Comparison of ENCODE assay signal across 21 cellular contexts in the genomic region with DNA sequence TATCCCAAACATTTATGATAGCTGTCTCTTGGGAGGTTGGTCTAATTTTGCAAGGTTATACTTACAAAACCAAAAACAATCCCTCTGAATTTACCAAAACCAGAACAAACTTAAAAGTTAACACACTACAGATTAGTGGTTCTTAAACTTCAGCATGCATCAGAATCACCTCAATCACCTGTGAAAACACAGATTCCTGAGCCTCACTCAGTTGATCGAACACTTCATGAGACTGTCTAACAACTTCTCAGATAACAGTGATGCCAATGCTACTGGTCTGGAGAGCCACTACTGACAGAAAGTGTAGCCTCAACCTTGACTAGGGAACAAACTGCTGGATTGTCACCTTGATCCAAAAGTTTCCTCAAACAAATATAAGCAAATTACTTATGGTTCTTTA. TPM values are rescaled to one million over a fixed set of nuclear protein-coding genes. Genes with fewer than 3 reads are reported as not detected.
DNase-seq lines count a peak whose midpoint lies in the region; ATAC-seq and TF ChIP-seq lines count a peak whose summit lies in the region.
"Had no signal": no experiment of that assay in that cellular context is flagged by ENCODE, and none has a peak within 500 bp of the region (broad histone marks: within the 10 kb centered on the region; RNA-seq: fewer than 3 reads in every experiment).

No MANE protein-coding gene starts in this region.

- H3K27ac ChIP-seq in Panc1 (ENCODE audit: low read length), result peak overlapping the region; percentile 29; the same call in 1 of the 2 replicates
- H3K27ac ChIP-seq: heart left ventricle, SJCRH30 had no signal

- H3K36me3 Mint-ChIP-seq in natural killer cell (no peaks in the 10 kb centered on the region), chondrocyte (ENCODE audit: low read depth) (peaks cover 3% of the 10 kb centered on the region)
- peaks cover 11% of the 10 kb centered on the region for H3K36me3 Mint-ChIP-seq in natural killer cell treated with Interleukin-12 subunit alpha and Interleukin-12 subunit beta and Interleukin-15 and Interleukin-18, amount 100 ng/mL, for 72 hours

- no peaks in the 10 kb centered on the region for H3K27me3 ChIP-seq in Panc1 (ENCODE audit: control insufficient read depth, insufficient read depth, low read length)
- H3K27me3 ChIP-seq: heart left ventricle, SJCRH30 had no signal

- H3K4me3 Mint-ChIP-seq in natural killer cell (no peak overlapping the region), chondrocyte (ENCODE audit: unreplicated experiment) (no peak overlapping the region)
- H3K4me3 Mint-ChIP-seq in natural killer cell treated with Interleukin-12 subunit alpha and Interleukin-12 subunit beta and Interleukin-15 and Interleukin-18, amount 100 ng/mL, for 72 hours, result no peak overlapping the region
- H3K4me3 Mint-ChIP-seq: activated naive CD8-positive, alpha-beta T cell treated with anti-CD3 and anti-CD28 coated beads, Interleukin-2, amount 10 ng/mL, durations not matched to agents 7 days and 5 days; T-helper 2 cell treated with Interferon-gamma antibody and Interleukin-4, amounts not matched to agents 5 μg/mL and 100 μg/mL, for 36 hours had no signal

- H3K9me3 Mint-ChIP-seq in natural killer cell, result no peaks in the 10 kb centered on the region
- no peaks in the 10 kb centered on the region for H3K9me3 Mint-ChIP-seq in natural killer cell treated with Interleukin-12 subunit alpha and Interleukin-12 subunit beta and Interleukin-15 and Interleukin-18, amount 100 ng/mL, for 72 hours
- H3K9me3 Mint-ChIP-seq in chondrocyte (ENCODE audit: low read depth), result peaks cover 16% of the 10 kb centered on the region
- H3K9me3 Mint-ChIP-seq: activated CD8-positive, alpha-beta T cell treated with anti-CD3 and anti-CD28 coated beads for 36 hours; activated naive CD8-positive, alpha-beta T cell treated with anti-CD3 and anti-CD28 coated beads, Interleukin-2, amount 10 ng/mL, durations not matched to agents 7 days and 5 days; naive thymus-derived CD8-positive, alpha-beta T cell; T-helper 2 cell treated with Interferon-gamma antibody and Interleukin-4, amounts not matched to agents 5 μg/mL and 100 μg/mL, for 36 hours had no signal

- POLR2A ChIA-PET in Panc1 (lab: Charles Lee), result interaction anchor here (0.7 kb wide), 1 partner anchor 385 kb away, joined by 3 read pairs; no protein-coding TSS in a partner anchor

- intact Hi-C loops in natural killer cell (cut with micrococcal nuclease), result loop anchor here (5.0 kb wide), 1 partner anchor 43 kb away; the partner anchor contains the start of gene ATP2B1
- intact Hi-C loops in Panc1 (cut with micrococcal nuclease; ENCODE audit: unreplicated experiment), result no loop called here

- H3K27ac Mint-ChIP-seq in natural killer cell (peak overlapping the region; percentile 2 to 53), chondrocyte (ENCODE audit: unreplicated experiment) (peak overlapping the region; percentile 88)
- no peak overlapping the region for H3K27ac Mint-ChIP-seq in natural killer cell treated with Interleukin-12 subunit alpha and Interleukin-12 subunit beta and Interleukin-15 and Interleukin-18, amount 100 ng/mL, for 72 hours
- H3K27ac Mint-ChIP-seq: activated naive CD8-positive, alpha-beta T cell treated with anti-CD3 and anti-CD28 coated beads, Interleukin-2, amount 10 ng/mL, durations not matched to agents 7 days and 5 days; stimulated activated naive B cell treated with anti-CD40 and anti-IgM and Interleukin-4, amounts not matched to agents 10 μg/mL and 1 μg/mL and 100 μg/mL, for 72 hours; T-helper 2 cell treated with Interferon-gamma antibody and Interleukin-4, amounts not matched to agents 5 μg/mL and 100 μg/mL, for 36 hours had no signal

- DNase-seq in natural killer cell (no peak), Panc1 (ENCODE audit: low read depth, low spot score) (no peak), chondrocyte (ENCODE audit: low spot score) (no peak), NCI-H128 (lab: John Stamatoyannopoulos, UW; ENCODE audit: unreplicated experiment) (no peak)
- no peak for DNase-seq in natural killer cell treated with Interleukin-12 subunit alpha and Interleukin-12 subunit beta and Interleukin-15 and Interleukin-18, amount 100 ng/mL, for 72 hours (ENCODE audit: low spot score)
- DNase-seq in stimulated activated CD4-positive, alpha-beta T cell treated with anti-CD3 and anti-CD28 coated beads, Interleukin-2, amount 100 ng/mL, for 48 hours, result no peak
- DNase-seq: activated CD4-positive, CD25-positive, alpha-beta regulatory T cell; activated naive CD8-positive, alpha-beta T cell treated with anti-CD3 and anti-CD28 coated beads, Interleukin-2, amount 10 ng/mL, durations not matched to agents 7 days and 5 days; activated T-cell treated with anti-CD3 and anti-CD28 coated beads, Interleukin-2, amount 50 U/mL, for 1 hour; DMS53; heart left ventricle; NCI-H1436 treated with DMSO at 0.1 percent for 48 hours; NCI-H774; posterior cingulate gyrus; SJCRH30; stimulated activated naive B cell treated with anti-CD40 and anti-IgM and Interleukin-4, amounts not matched to agents 10 μg/mL and 1 μg/mL and 100 μg/mL, for 72 hours had no signal

- no peak for TF ChIP-seq CTCF in natural killer cell (IDR thresholded peaks at IDR 0.05)
- TF ChIP-seq CTCF in Panc1 (IDR thresholded peaks at IDR 0.05), result no peak
- TF ChIP-seq CTCF in chondrocyte (IDR thresholded peaks at IDR 0.05), result no peak

- no peak overlapping the region for H3K4me3 ChIP-seq in Panc1 (ENCODE audit: low read depth in 2 of 2, low read length in 2 of 2)
- H3K4me3 ChIP-seq: heart left ventricle, SJCRH30 had no signal

- in situ Hi-C loops in Panc1 (cut with HindIII; ENCODE audit: low pct_unique_long_range_greater_than_20kb, low sequenced_read_pairs), result no loop called here

- no TSS peak for BruUV-seq in Panc1 (replicated peaks; lab: Mats Ljungman, UMichigan)

- no peaks in the 10 kb centered on the region for H3K9me3 ChIP-seq in Panc1 (ENCODE audit: control insufficient read depth, insufficient read depth, low read depth, low read length)
- H3K9me3 ChIP-seq: heart left ventricle, SJCRH30 had no signal

- H3K4me1 ChIP-seq in Panc1 (ENCODE audit: control insufficient read depth, insufficient read depth, low read length), result peaks cover 7% of the 10 kb centered on the region; the same call in 1 of the 2 replicates

- no peaks in the 10 kb centered on the region for H3K36me3 ChIP-seq in Panc1 (ENCODE audit: control insufficient read depth, insufficient read depth, low read length)
- H3K36me3 ChIP-seq: heart left ventricle had no signal

- H3K4me1 Mint-ChIP-seq in natural killer cell, result peaks cover 61 to 70% of the 10 kb centered on the region in 2 donors
- H3K4me1 Mint-ChIP-seq in natural killer cell treated with Interleukin-12 subunit alpha and Interleukin-12 subunit beta and Interleukin-15 and Interleukin-18, amount 100 ng/mL, for 72 hours (ENCODE audit: low read depth in 2 of 2), result peaks cover 37 to 46% of the 10 kb centered on the region in 2 donors
- H3K4me1 Mint-ChIP-seq in chondrocyte (ENCODE audit: low read depth), result peaks cover 69% of the 10 kb centered on the region

- H3K27me3 Mint-ChIP-seq in natural killer cell (ENCODE audit: low read depth in 2 of 2) (no peaks in the 10 kb centered on the region), chondrocyte (ENCODE audit: low read depth) (no peaks in the 10 kb centered on the region)
- no peaks in the 10 kb centered on the region for H3K27me3 Mint-ChIP-seq in natural killer cell treated with Interleukin-12 subunit alpha and Interleukin-12 subunit beta and Interleukin-15 and Interleukin-18, amount 100 ng/mL, for 72 hours
- H3K27me3 Mint-ChIP-seq: activated CD8-positive, alpha-beta T cell treated with anti-CD3 and anti-CD28 coated beads for 36 hours; activated naive CD8-positive, alpha-beta T cell treated with anti-CD3 and anti-CD28 coated beads, Interleukin-2, amount 10 ng/mL, durations not matched to agents 7 days and 5 days; naive thymus-derived CD8-positive, alpha-beta T cell; stimulated activated naive B cell treated with anti-CD40 and anti-IgM and Interleukin-4, amounts not matched to agents 10 μg/mL and 1 μg/mL and 100 μg/mL, for 72 hours had no signal

- ATAC-seq in natural killer cell, result peak in 1 of 3 donors; percentile 17
- ATAC-seq in natural killer cell treated with Interleukin-12 subunit alpha and Interleukin-12 subunit beta and Interleukin-15 and Interleukin-18, amount 100 ng/mL, for 72 hours, result no peak
- no peak for ATAC-seq in Panc1
- ATAC-seq in HG03432 (IDR thresholded peaks at IDR 0.05; ENCODE audit: unreplicated experiment), result no peak
- no peak for ATAC-seq in HG03175 (IDR thresholded peaks at IDR 0.05; ENCODE audit: unreplicated experiment)

- CTCF ChIA-PET in Panc1 (lab: Charles Lee), result no interaction called here

RNA-seq across cellular contexts. Expression of gene ATP2B1, which starts 44.2 kb away (rescaled TPM):
- total RNA-seq in natural killer cell, result 10 to 100 TPM; 87.8 to 97.6 (median 97.3) TPM
- total RNA-seq in natural killer cell treated with Interleukin-12 subunit alpha and Interleukin-12 subunit beta and Interleukin-15 and Interleukin-18, amount 100 ng/mL, for 72 hours, result 10 to 100 TPM; 45.5 to 57.3 TPM
- 64.5 TPM for total RNA-seq in Panc1 (2021; ENCODE audit: unreplicated experiment)
- 21.8 TPM for polyA plus RNA-seq in Panc1 (2012; ENCODE audit: insufficient read length)
- 47.4 to 55.2 TPM (median 49.7 TPM) in 3 replicates for total RNA-seq in chondrocyte

Comparison
In these comparisons a context has a peak if more than half of its experiments do, and no peak if none do; other contexts are left out.
1. H3K27ac Mint-ChIP-seq: peak in natural killer cell (2 of 2) and chondrocyte (single experiment); none in natural killer cell treated with Interleukin-12 subunit alpha and Interleukin-12 subunit beta and Interleukin-15 and Interleukin-18, amount 100 ng/mL, for 72 hours (0 of 2).